23 cellular contexts compared by ENCODE assay signal in the genomic region with DNA sequence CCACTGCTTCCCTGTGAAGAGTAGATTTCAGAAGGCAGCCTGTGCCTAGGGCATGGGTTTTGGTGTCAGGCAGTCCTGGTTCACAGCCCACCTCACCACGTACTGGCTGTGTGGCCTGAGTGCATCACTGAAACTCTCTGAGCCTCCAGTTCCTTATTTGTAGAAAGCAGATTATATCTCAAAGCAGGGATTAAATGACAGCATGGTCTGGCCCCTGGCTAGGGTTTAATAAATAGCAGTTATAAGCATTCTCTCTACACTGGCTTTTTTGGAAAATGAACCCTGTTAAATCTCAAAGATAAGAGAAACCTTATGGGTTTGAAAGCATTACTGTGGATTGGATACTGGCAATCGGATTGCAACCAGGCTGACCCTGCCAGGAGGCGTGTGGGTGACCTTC. TPM values are rescaled to one million over a fixed set of nuclear protein-coding genes. Genes with fewer than 3 reads are reported as not detected.
"Had no signal": no experiment of that assay in that cellular context is flagged by ENCODE, and none has a peak within 500 bp of the region (broad histone marks: within the 10 kb centered on the region; RNA-seq: fewer than 3 reads in every experiment).

No MANE protein-coding gene starts in this region.

- H3K79me2 ChIP-seq: parathyroid adenoma had no signal

- H3K9me3 ChIP-seq: left ventricle myocardium inferior, neutrophil, transverse colon had no signal

- H3K4me1 ChIP-seq: parathyroid adenoma had no signal

- H3K27ac ChIP-seq: neutrophil, parathyroid adenoma had no signal

- H3K4me3 ChIP-seq: left ventricle myocardium inferior, transverse colon had no signal

- ATAC-seq: natural killer cell had no signal

- FAIRE-seq: colon, endometrium, kidney, TTC549 had no signal

- H3K9ac ChIP-seq: parathyroid adenoma had no signal

- DNase-seq: activated CD4-positive, alpha-beta T cell treated with anti-CD3 and anti-CD28 coated beads, Interleukin-2, amount 10 ng/mL, durations not matched to agents 7 days and 5 days; activated CD4-positive, CD25-positive, alpha-beta regulatory T cell; activated CD8-positive, alpha-beta memory T cell treated with anti-CD3 and anti-CD28 coated beads, Interleukin-2, amount 50 U/mL, for 48 hours; activated naive CD4-positive, alpha-beta T cell treated with anti-CD3 and anti-CD28 coated beads, Interleukin-2, amount 10 ng/mL, durations not matched to agents 7 days and 5 days; hippocampal formation; left ventricle myocardium inferior; mesendoderm; natural killer cell; retina; stimulated activated CD4-positive, alpha-beta T cell treated with anti-CD3 and anti-CD28 coated beads, Interleukin-2, amount 100 ng/mL, for 48 hours; stimulated activated naive CD4-positive, alpha-beta T cell; substantia nigra; transverse colon had no signal

- H2AFZ ChIP-seq: parathyroid adenoma had no signal

- H3K36me3 ChIP-seq: left ventricle myocardium inferior, neutrophil, transverse colon had no signal

RNA-seq across cellular contexts. Expression of a gene that starts 2.9 kb away (rescaled TPM):
- total RNA-seq: activated CD4-positive, alpha-beta T cell treated with anti-CD3 and anti-CD28 coated beads, Interleukin-2, amount 10 ng/mL, durations not matched to agents 7 days and 5 days; activated T-helper 1 cell treated with anti-CD3 and anti-CD28 coated beads, Interleukin-12 subunit alpha, Interleukin-12 subunit beta, Interleukin-2, Interleukin-4 antibody, amounts not matched to agents 30 ng/mL and 10 ng/mL and 1 ng/mL, durations not matched to agents 14 hours and 24 hours and 36 hours; glomerular endothelial cell; natural killer cell; T-helper 2 cell treated with Interferon-gamma antibody and Interleukin-4, amounts not matched to agents 100 ng/mL and 5 ng/mL, for 36 hours had no signal

RNA-seq across cellular contexts. Expression of a gene that starts 8.9 kb away (rescaled TPM):
- total RNA-seq: activated CD4-positive, alpha-beta T cell treated with anti-CD3 and anti-CD28 coated beads, Interleukin-2, amount 10 ng/mL, durations not matched to agents 7 days and 5 days; glomerular endothelial cell; natural killer cell had no signal

RNA-seq across cellular contexts. Expression of a gene that starts 22.2 kb away (rescaled TPM):
- total RNA-seq: activated CD4-positive, alpha-beta T cell treated with anti-CD3 and anti-CD28 coated beads, Interleukin-2, amount 10 ng/mL, durations not matched to agents 7 days and 5 days; activated T-helper 1 cell treated with anti-CD3 and anti-CD28 coated beads, Interleukin-12 subunit alpha, Interleukin-12 subunit beta, Interleukin-2, Interleukin-4 antibody, amounts not matched to agents 30 ng/mL and 10 ng/mL and 1 ng/mL, durations not matched to agents 14 hours and 24 hours and 36 hours; cardiac septum; glomerular endothelial cell; kidney; left ventricle myocardium inferior; natural killer cell; T-helper 2 cell treated with Interferon-gamma antibody and Interleukin-4, amounts not matched to agents 100 ng/mL and 5 ng/mL, for 36 hours; transverse colon had no signal
